Comparison of ENCODE assay signal across 29 cellular contexts in the genomic region with DNA sequence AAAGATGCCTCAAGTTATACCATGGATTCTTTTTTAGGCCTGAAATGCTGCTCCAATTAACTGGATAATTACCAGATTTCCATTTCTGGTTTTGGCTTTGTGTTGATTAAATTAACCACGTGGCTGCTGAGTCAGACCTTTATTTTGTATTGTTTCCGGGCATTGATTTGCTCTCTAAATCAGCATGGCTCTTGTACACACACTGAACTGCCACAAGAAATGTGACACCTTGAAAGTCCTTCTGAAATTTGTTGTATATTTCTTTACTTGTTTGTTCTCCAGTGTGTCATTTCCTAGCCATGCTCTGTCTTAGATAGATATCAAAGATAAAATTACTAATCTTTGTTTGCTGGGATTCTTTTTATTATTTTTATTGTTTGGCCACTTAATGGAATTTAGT. TPM values are rescaled to one million over a fixed set of nuclear protein-coding genes. Genes with fewer than 3 reads are reported as not detected.
A peak's percentile ranks its signal among the peaks of the same experiment; 100 is the strongest.
DNase-seq lines count a peak whose midpoint lies in the region; ATAC-seq and TF ChIP-seq lines count a peak whose summit lies in the region.
"Had no signal": no experiment of that assay in that cellular context is flagged by ENCODE, and none has a peak within 500 bp of the region (broad histone marks: within the 10 kb centered on the region; RNA-seq: fewer than 3 reads in every experiment).

No MANE protein-coding gene starts in this region.

- CTCF ChIA-PET in A673 (lab: Charles Lee), result no interaction called here

- H3K36me3 ChIP-seq in A673 (ENCODE audit: insufficient read depth, low read length, poor library complexity, severe bottlenecking), result no peaks in the 10 kb centered on the region
- H3K36me3 ChIP-seq: BLaER1, SJSA1, thyroid gland had no signal

- POLR2A ChIA-PET in A673 (lab: Charles Lee; ENCODE audit: low non-redundant PET), result no interaction called here

- intact Hi-C loops in A673 (cut with micrococcal nuclease; ENCODE audit: unreplicated experiment), result no loop called here
- intact Hi-C loops in left cardiac atrium (cut with DNase I), result no loop called here

- TF ChIP-seq CTCF in A673 (conservative IDR thresholded peaks at IDR 0.05; ENCODE audit: low read depth, low read length), result no peak
- no peak for TF ChIP-seq CTCF in LNCaP clone FGC (IDR thresholded peaks at IDR 0.05; ENCODE audit: control insufficient read depth, extremely low read depth, insufficient read depth)

- DNase-seq in A673 (ENCODE audit: low spot score) (peak; percentile 12), LNCaP clone FGC (ENCODE audit: low read depth) (peak; percentile 34), NCI-H69 (lab: John Stamatoyannopoulos, UW) (peak; percentile 66), dermis blood vessel endothelial cell (peak; percentile 24), nucleus accumbens (lab: John Stamatoyannopoulos, UW) (no peak), NK-92 (lab: John Stamatoyannopoulos, UW; ENCODE audit: unreplicated experiment) (no peak), left cardiac atrium (no peak), epidermal melanocyte (ENCODE audit: insufficient read length, low spot score) (no peak)
- DNase-seq: activated CD4-positive, alpha-beta T cell treated with anti-CD3 and anti-CD28 coated beads, Interleukin-2, amount 50 U/mL, for 1 hour; activated CD8-positive, alpha-beta memory T cell treated with anti-CD3 and anti-CD28 coated beads, Interleukin-2, amount 10 ng/mL, durations not matched to agents 7 days and 5 days; activated naive CD4-positive, alpha-beta T cell; central memory CD4-positive, alpha-beta T cell; endodermal cell; foreskin fibroblast; H9; head of caudate nucleus; naive thymus-derived CD4-positive, alpha-beta T cell; NCI-H1092 treated with DMSO at 0.1 percent for 48 hours; NCI-H2171; NCI-H524; occipital lobe; stimulated activated CD4-positive, alpha-beta T cell treated with anti-CD3 and anti-CD28 coated beads, Interleukin-4, amount 100 ng/mL, for 24 hours; T-cell; thyroid gland had no signal

- peaks cover 4% of the 10 kb centered on the region for H3K4me1 ChIP-seq in A673 (ENCODE audit: insufficient read depth, low read length, poor library complexity, severe bottlenecking)
- H3K4me1 ChIP-seq: BLaER1, SJSA1, thyroid gland had no signal

- H3K27ac ChIP-seq in A673 (ENCODE audit: low read depth, low read length, poor library complexity, severe bottlenecking), result no peak overlapping the region
- H3K27ac ChIP-seq: BLaER1, SJSA1, thyroid gland had no signal

- H3K27me3 ChIP-seq in A673 (replicated peaks; ENCODE audit: insufficient read depth, low read depth, low read length, poor library complexity), result peaks cover 28% of the 10 kb centered on the region
- H3K27me3 ChIP-seq: BLaER1, SJSA1, thyroid gland had no signal

- ATAC-seq in left cardiac atrium, result no peak
- ATAC-seq: activated CD8-positive, alpha-beta memory T cell treated with anti-CD3 and anti-CD28 coated beads, Interleukin-2, amount 10 ng/mL, durations not matched to agents 7 days and 5 days; esophagus mucosa; K562; naive thymus-derived CD4-positive, alpha-beta T cell; T-cell had no signal

- BruUV-seq in A673 (replicated peaks; lab: Mats Ljungman, UMichigan), result no TSS peak

- H3K9me3 ChIP-seq in A673 (ENCODE audit: low read depth, low read length, poor library complexity, severe bottlenecking), result no peaks in the 10 kb centered on the region
- H3K9me3 ChIP-seq: BLaER1, SJSA1, thyroid gland had no signal

- H3K4me3 ChIP-seq in A673 (ENCODE audit: low read depth, low read length, poor library complexity, severe bottlenecking), result no peak overlapping the region
- H3K4me3 ChIP-seq in LNCaP clone FGC (ENCODE audit: low read depth, low read length), result no peak overlapping the region
- H3K4me3 ChIP-seq: BLaER1, K562, SJSA1, thyroid gland had no signal

RNA-seq across cellular contexts. Expression of a gene that starts 11.7 kb away (rescaled TPM):
- total RNA-seq in A673 (2021) (not detected in 2 replicates), dermis blood vessel endothelial cell (0.23 TPM in 1 of 2 replicates, not detected in the other), left cardiac atrium (under 1 TPM; 0.59 to 0.71 TPM)
- total RNA-seq: esophagus mucosa, G401 had no signal

RNA-seq across cellular contexts. Expression of a gene that starts 22.5 kb away (rescaled TPM):
- 2.4 and 4.6 TPM in 2 replicates for total RNA-seq in A673 (2021)
- 9.9 and 12.3 TPM in 2 replicates for total RNA-seq in dermis blood vessel endothelial cell
- 1 to 10 TPM; 2.4 to 3.4 TPM for total RNA-seq in left cardiac atrium

Comparison
In these comparisons a context has a peak if more than half of its experiments do, and no peak if none do; other contexts are left out.
1. DNase-seq: peak in A673 (single experiment), LNCaP clone FGC (single experiment), NCI-H69 (single experiment) and dermis blood vessel endothelial cell (single experiment); none in nucleus accumbens (0 of 56), NK-92 (single experiment), left cardiac atrium (single experiment) and epidermal melanocyte (single experiment).